In the genomic region with DNA sequence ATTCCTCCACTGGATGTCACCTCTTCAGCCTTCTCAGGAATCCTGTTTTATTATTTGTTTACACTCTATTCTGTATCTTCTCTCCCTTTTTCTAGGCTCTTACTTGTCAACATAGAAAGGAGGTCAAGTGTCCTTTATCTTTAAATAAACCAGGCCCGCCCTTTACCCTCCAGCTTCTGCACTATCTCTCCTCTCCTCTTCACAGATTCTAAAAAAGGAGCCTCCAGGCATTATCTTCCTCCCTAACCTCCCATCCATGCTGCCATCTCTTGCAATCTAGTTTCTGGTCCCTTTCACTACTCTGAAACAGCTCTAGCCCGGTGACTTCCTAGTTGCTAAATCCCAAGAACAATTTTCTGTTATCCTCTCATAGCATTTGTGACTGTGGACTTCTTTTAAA, we compare ENCODE assay signal across 22 cellular contexts.
"Had no signal": no experiment of that assay in that cellular context is flagged by ENCODE, and none has a peak within 500 bp of the region (broad histone marks: within the 10 kb centered on the region; RNA-seq: fewer than 3 reads in every experiment).

No MANE protein-coding gene starts in this region.

- H3K4me1 Mint-ChIP-seq: activated naive CD4-positive, alpha-beta T cell treated with anti-CD3 and anti-CD28 coated beads, Interleukin-2, amount 50 U/mL, for 24 hours had no signal

- H3K27me3 Mint-ChIP-seq: activated naive CD4-positive, alpha-beta T cell treated with anti-CD3 and anti-CD28 coated beads, Interleukin-2, amount 50 U/mL, for 24 hours; effector memory CD8-positive, alpha-beta T cell; memory B cell; naive thymus-derived CD8-positive, alpha-beta T cell had no signal

- ATAC-seq: effector memory CD8-positive, alpha-beta T cell; foreskin keratinocyte; naive thymus-derived CD8-positive, alpha-beta T cell had no signal

- H3K4me3 ChIP-seq: ascending aorta, breast epithelium, thyroid gland had no signal

- H3K4me3 Mint-ChIP-seq: activated naive CD4-positive, alpha-beta T cell treated with anti-CD3 and anti-CD28 coated beads, Interleukin-2, amount 50 U/mL, for 24 hours; effector memory CD8-positive, alpha-beta T cell; memory B cell; naive thymus-derived CD8-positive, alpha-beta T cell had no signal

- H3K27ac Mint-ChIP-seq: activated naive CD4-positive, alpha-beta T cell treated with anti-CD3 and anti-CD28 coated beads, Interleukin-2, amount 50 U/mL, for 24 hours; effector memory CD8-positive, alpha-beta T cell; memory B cell; naive thymus-derived CD8-positive, alpha-beta T cell had no signal

- H3K4me1 ChIP-seq: ascending aorta, breast epithelium, foreskin keratinocyte, thyroid gland had no signal

- DNase-seq: activated CD4-positive, alpha-beta T cell treated with anti-CD3 and anti-CD28 coated beads for 1 hour; activated CD4-positive, alpha-beta T cell treated with anti-CD3 and anti-CD28 coated beads, Interleukin-2, amount 50 U/mL, for 4 hours; activated gamma-delta T cell; effector memory CD8-positive, alpha-beta T cell; foreskin keratinocyte; glutamatergic neuron; kidney; naive thymus-derived CD8-positive, alpha-beta T cell; occipital lobe; posterior cingulate gyrus; retina; stimulated activated CD4-positive, alpha-beta T cell treated with anti-CD3 and anti-CD28 coated beads, Interleukin-12 subunit alpha, Interleukin-12 subunit beta, amount 100 ng/mL, for 4 hours; stimulated activated CD4-positive, alpha-beta T cell treated with anti-CD3 and anti-CD28 coated beads, Interleukin-1b, Interleukin-23, amount 100 ng/mL, for 48 hours; stimulated activated CD8-positive, alpha-beta memory T cell treated with anti-CD3 and anti-CD28 coated beads, Interleukin-4, amount 100 ng/mL, for 48 hours; stimulated activated naive CD4-positive, alpha-beta T cell treated with Interleukin-2 at 50 U/mL for 16 hours; T1000; thyroid gland; WERI-Rb-1 had no signal

- H3K36me3 ChIP-seq: ascending aorta, breast epithelium, thyroid gland, WERI-Rb-1 had no signal

- H3K9me3 ChIP-seq: thyroid gland had no signal

- H3K27me3 ChIP-seq: ascending aorta, breast epithelium, foreskin keratinocyte, thyroid gland had no signal

- H3K27ac ChIP-seq: ascending aorta, breast epithelium, foreskin keratinocyte, thyroid gland, WERI-Rb-1 had no signal

- H3K9me3 Mint-ChIP-seq: activated naive CD4-positive, alpha-beta T cell treated with anti-CD3 and anti-CD28 coated beads, Interleukin-2, amount 50 U/mL, for 24 hours had no signal
